Comparison of ENCODE assay signal across 16 cellular contexts in genomic region chr1:181817091-181817490, GRCh38.
DNase-seq lines count a peak whose midpoint lies in the region; ATAC-seq, FAIRE-seq and TF ChIP-seq lines count a peak whose summit lies in the region.
"Had no signal": no experiment of that assay in that cellular context is flagged by ENCODE, and none has a peak within 500 bp of the region (broad histone marks: within the 10 kb centered on the region; RNA-seq: fewer than 3 reads in every experiment).

No MANE protein-coding gene starts in this region.

- H3K9me3 ChIP-seq in K562 (replicated peaks; ENCODE audit: control insufficient read depth, insufficient read depth, low read depth, low read length) (no peaks in the 10 kb centered on the region), A673 (ENCODE audit: low read depth, low read length, poor library complexity, severe bottlenecking) (no peaks in the 10 kb centered on the region)
- H3K9me3 ChIP-seq: A549, BLaER1, Caco-2 had no signal

- no peak for FAIRE-seq in K562 (lab: Jason Lieb, UNC)
- FAIRE-seq: A549, GM12892 had no signal

- H3K27ac Mint-ChIP-seq in neural crest cell (ENCODE audit: unreplicated experiment) = peak overlapping the region; percentile 23
- H3K27ac Mint-ChIP-seq: CD8-positive, alpha-beta memory T cell; GM23338 had no signal

- DNase-seq in K562 (ENCODE audit: extremely low read depth in 1 of 4, low spot score in 3 of 4) = no peak
- peak; percentile 25 for DNase-seq in kidney glomerular epithelial cell (lab: John Stamatoyannopoulos, UW)
- DNase-seq in neural crest cell (ENCODE audit: low read depth, low spot score) = no peak
- DNase-seq in NCI-H1694 (lab: John Stamatoyannopoulos, UW) = no peak
- DNase-seq in A673 (ENCODE audit: low spot score) = no peak
- DNase-seq: AML-193; Caco-2; CD8-positive, alpha-beta memory T cell; DND-41; GDM1; H7 had no signal

- ATAC-seq in K562 = no peak
- no peak for ATAC-seq in HG03457 (IDR thresholded peaks at IDR 0.05; ENCODE audit: unreplicated experiment)
- ATAC-seq: A549, GM23338 had no signal

- H3K27ac ChIP-seq in K562 (ENCODE audit: extremely low read depth, low read depth, low read length) (no peak overlapping the region), A673 (ENCODE audit: low read depth, low read length, poor library complexity, severe bottlenecking) (no peak overlapping the region)
- H3K27ac ChIP-seq: A549, BLaER1 had no signal

- intact Hi-C loops in K562 (cut with micrococcal nuclease) (no loop called here), A673 (cut with micrococcal nuclease; ENCODE audit: unreplicated experiment) (no loop called here)

- TF ChIP-seq CTCF in K562 (IDR thresholded peaks at IDR 0.05 in 2 of 3, conservative IDR thresholded peaks at IDR 0.05 in 1 of 3; ENCODE audit: insufficient read depth in 2 of 3, low read depth in 1 of 3, low read length in 3 of 3) (no peak), neural crest cell (conservative IDR thresholded peaks at IDR 0.05) (no peak), A673 (conservative IDR thresholded peaks at IDR 0.05; ENCODE audit: low read depth, low read length) (no peak)

- TF ChIP-seq EP300 in K562 (IDR thresholded peaks at IDR 0.05; ENCODE audit: low read length) = no peak

- TF ChIP-seq POLR2A in K562 (conservative IDR thresholded peaks at IDR 0.05) = no peak

- no peak overlapping the region for H3K4me3 Mint-ChIP-seq in neural crest cell
- H3K4me3 Mint-ChIP-seq: CD8-positive, alpha-beta memory T cell; GM23338 had no signal

- no peak overlapping the region for H3K9ac ChIP-seq in K562 (ENCODE audit: insufficient read depth in 1 of 2, low read depth in 2 of 2, low read length in 2 of 2)
- H3K9ac ChIP-seq: BLaER1 had no signal

- H3K9me3 Mint-ChIP-seq in neural crest cell = no peaks in the 10 kb centered on the region

- TF ChIP-seq RAD21 in K562 (CRISPR knock-in tag; conservative IDR thresholded peaks at IDR 0.05 in 1 of 2, IDR thresholded peaks at IDR 0.05 in 1 of 2) = no peak

- in situ Hi-C loops in K562 (cut with MboI) = no loop called here

- no TSS peak for BruUV-seq in K562 (replicated peaks; lab: Mats Ljungman, UMichigan)
- BruUV-seq in A673 (replicated peaks; lab: Mats Ljungman, UMichigan) = no TSS peak

- no peaks in the 10 kb centered on the region for H3K4me1 Mint-ChIP-seq in neural crest cell
- H3K4me1 Mint-ChIP-seq: CD8-positive, alpha-beta memory T cell had no signal

- H3K79me2 ChIP-seq in K562 (ENCODE audit: control insufficient read depth, insufficient read depth, low read length) = no peaks in the 10 kb centered on the region

- no peaks in the 10 kb centered on the region for H3K27me3 ChIP-seq in K562 (ENCODE audit: control insufficient read depth in 2 of 2, insufficient read depth in 2 of 2, low read length in 2 of 2)
- H3K27me3 ChIP-seq in A673 (replicated peaks; ENCODE audit: insufficient read depth, low read depth, low read length, poor library complexity) = peaks cover 16% of the 10 kb centered on the region
- H3K27me3 ChIP-seq: BLaER1 had no signal

- CTCF ChIA-PET in K562 (lab: Yijun Ruan, JAX; ENCODE audit: low intra/inter-chr PET ratio) (no interaction called here), A673 (lab: Charles Lee) (no interaction called here)

- no peaks in the 10 kb centered on the region for H3K9me1 ChIP-seq in K562 (ENCODE audit: control insufficient read depth, insufficient read depth, low read length)

- H3K27me3 Mint-ChIP-seq in neural crest cell (ENCODE audit: low read depth) = peaks cover 4% of the 10 kb centered on the region

- H3K36me3 ChIP-seq in K562 (ENCODE audit: control insufficient read depth, insufficient read depth, low read length) (no peaks in the 10 kb centered on the region), A673 (ENCODE audit: insufficient read depth, low read length, poor library complexity, severe bottlenecking) (no peaks in the 10 kb centered on the region)
- H3K36me3 ChIP-seq: BLaER1 had no signal

- H3K4me3 ChIP-seq in K562 = no peak overlapping the region
- no peak overlapping the region for H3K4me3 ChIP-seq in A673 (ENCODE audit: low read depth, low read length, poor library complexity, severe bottlenecking)
- H3K4me3 ChIP-seq: A549, BLaER1, GM23338 had no signal

- H3K36me3 Mint-ChIP-seq in neural crest cell (ENCODE audit: low read depth) = peaks cover 2% of the 10 kb centered on the region
- H3K36me3 Mint-ChIP-seq: CD8-positive, alpha-beta memory T cell had no signal

- no peak overlapping the region for H3K4me2 ChIP-seq in K562 (ENCODE audit: insufficient read depth, low read length)
- H3K4me2 ChIP-seq: A549, BLaER1, GM23338 had no signal

- no peaks in the 10 kb centered on the region for H4K20me1 ChIP-seq in K562 (replicated peaks; ENCODE audit: control insufficient read depth, insufficient read depth, low read length)
- H4K20me1 ChIP-seq: BLaER1 had no signal

- no peak overlapping the region for H2AFZ ChIP-seq in K562 (ENCODE audit: low read depth, low read length)

- POLR2A ChIA-PET in K562 (lab: Yijun Ruan, JAX) (no interaction called here), A673 (lab: Charles Lee; ENCODE audit: low non-redundant PET) (no interaction called here)

- H3K4me1 ChIP-seq in K562 (replicated peaks in 1 of 2; ENCODE audit: control insufficient read depth in 2 of 2, insufficient read depth in 2 of 2, low read length in 2 of 2) = peaks cover 0 to 4% of the 10 kb centered on the region in 2 experiments; a peak in 2 of 5 replicates
- no peaks in the 10 kb centered on the region for H3K4me1 ChIP-seq in A673 (ENCODE audit: insufficient read depth, low read length, poor library complexity, severe bottlenecking)
- H3K4me1 ChIP-seq: A549, BLaER1, Caco-2 had no signal

TF ChIP-seq in K562, 482 proteins besides CTCF, POLR2A, EP300 and RAD21:
- no peak for TF ChIP-seq ZNF146 (CRISPR knock-in tag; IDR thresholded peaks at IDR 0.05; ENCODE audit: unreplicated experiment)
- no peak for TF ChIP-seq ILF3 (IDR thresholded peaks at IDR 0.05; ENCODE audit: borderline replicate concordance)
- no peak for TF ChIP-seq ZNF280A (IDR thresholded peaks at IDR 0.05; ENCODE audit: low read depth, partially characterized antibody)
- TF ChIP-seq NBN (IDR thresholded peaks at IDR 0.05; ENCODE audit: low read depth) = no peak
- no peak for TF ChIP-seq MED1 (CRISPR knock-in tag; IDR thresholded peaks at IDR 0.05; ENCODE audit: borderline replicate concordance)
- no peak for TF ChIP-seq HNRNPLL (IDR thresholded peaks at IDR 0.05; ENCODE audit: low read depth, low read length, poor library complexity, severe bottlenecking)
- peak; percentile 61 for TF ChIP-seq TFE3 (CRISPR knock-in tag; IDR thresholded peaks at IDR 0.05)
- TF ChIP-seq SMARCA4 (IDR thresholded peaks at IDR 0.05) = no peak
- TF ChIP-seq ESRRB (CRISPR knock-in tag; IDR thresholded peaks at IDR 0.05; ENCODE audit: borderline replicate concordance) = no peak
